15 cellular contexts compared by ENCODE assay signal in genomic region chr7:138316421-138317043, GRCh38.
DNase-seq lines count a peak whose midpoint lies in the region; ATAC-seq, FAIRE-seq and TF ChIP-seq lines count a peak whose summit lies in the region.
"Had no signal": no experiment of that assay in that cellular context is flagged by ENCODE, and none has a peak within 500 bp of the region (broad histone marks: within the 10 kb centered on the region; RNA-seq: fewer than 3 reads in every experiment).

No MANE protein-coding gene starts in this region.

- no peak overlapping the region for H3K27ac ChIP-seq in tibial nerve
- H3K27ac ChIP-seq: C4-2B, neutrophil had no signal

- no peak for TF ChIP-seq CTCF in tibial nerve (IDR thresholded peaks at IDR 0.05)

- DNase-seq in left kidney (ENCODE audit: low read depth, low spot score) (peak; percentile 60), urothelium cell line (ENCODE audit: low spot score) (no peak), tibial nerve (ENCODE audit: low spot score in 2 of 2) (no peak), retina (no peak)
- DNase-seq in activated effector memory CD4-positive, alpha-beta T cell treated with Interleukin-2 at 50 U/mL for 16 hours = no peak
- DNase-seq: NCI-H1694; PC-3; stimulated activated CD4-positive, alpha-beta T cell treated with anti-CD3 and anti-CD28 coated beads, Interleukin-4, amount 100 ng/mL, for 1 hour; T1000 had no signal

- peak; percentile 100 for ATAC-seq in GM18861 (IDR thresholded peaks at IDR 0.05; ENCODE audit: unreplicated experiment)
- ATAC-seq in GM21717 (IDR thresholded peaks at IDR 0.05; ENCODE audit: unreplicated experiment) = peak; percentile 58
- ATAC-seq in HG03378 (IDR thresholded peaks at IDR 0.05; ENCODE audit: unreplicated experiment) = peak; percentile 99
- ATAC-seq: esophagus mucosa, PC-3 had no signal

- H3K36me3 ChIP-seq in tibial nerve = no peaks in the 10 kb centered on the region
- H3K36me3 ChIP-seq: neutrophil had no signal

- 49 to 52% methylated on average over 4 of the region's 4 CpGs for WGBS in tibial nerve, 2 donors

- no peak overlapping the region for H3K4me3 ChIP-seq in tibial nerve

- no peaks in the 10 kb centered on the region for H3K4me1 ChIP-seq in tibial nerve

- H3K9me3 ChIP-seq in tibial nerve = peaks cover 0 to 12% (median 0%) of the 10 kb centered on the region in 4 donors
- H3K9me3 ChIP-seq: neutrophil had no signal

- H3K27me3 ChIP-seq in tibial nerve = no peaks in the 10 kb centered on the region
- H3K27me3 ChIP-seq: neutrophil had no signal

- no peak for TF ChIP-seq POLR2A in tibial nerve (IDR thresholded peaks at IDR 0.05)

- no peak for TF ChIP-seq EP300 in tibial nerve (IDR thresholded peaks at IDR 0.05)

- FAIRE-seq in urothelium cell line (lab: Jason Lieb, UNC) = no peak
